19 cellular contexts compared by ENCODE assay signal in the genomic region with DNA sequence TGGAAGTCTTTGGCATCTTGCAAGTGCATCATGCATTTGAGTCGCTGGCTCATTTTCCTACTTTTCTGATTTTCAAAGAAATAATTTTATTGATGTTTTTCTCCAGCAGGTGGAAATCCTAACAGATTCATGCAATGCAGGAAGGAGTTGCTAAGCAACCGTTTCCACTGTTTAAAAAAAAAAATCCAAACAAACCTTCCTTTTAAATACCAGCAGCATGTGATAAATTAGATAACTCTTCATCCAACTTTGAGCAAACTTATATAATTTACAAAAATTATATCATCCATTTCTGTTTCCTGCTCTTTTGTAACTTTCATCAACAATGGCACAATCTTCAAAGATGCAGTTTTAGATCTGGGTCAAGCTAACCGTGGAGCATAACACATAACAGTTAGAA.
"Had no signal": no experiment of that assay in that cellular context is flagged by ENCODE, and none has a peak within 500 bp of the region (broad histone marks: within the 10 kb centered on the region; RNA-seq: fewer than 3 reads in every experiment).

No MANE protein-coding gene starts in this region.

- H3K9me3 Mint-ChIP-seq: activated naive CD4-positive, alpha-beta T cell treated with anti-CD3 and anti-CD28 coated beads for 36 hours; activated naive CD8-positive, alpha-beta T cell treated with anti-CD3 and anti-CD28 coated beads, Interleukin-2, amount 50 U/mL, for 24 hours; activated T-helper 2 cell treated with anti-CD3 and anti-CD28 coated beads, Interferon-gamma antibody, Interleukin-2, Interleukin-4, amounts not matched to agents 10 μg/mL and 5 μg/mL and 100 μg/mL, durations not matched to agents 14 hours and 24 hours and 36 hours; neural crest cell; stimulated activated naive CD8-positive, alpha-beta T cell treated with anti-CD3 and anti-CD28 coated beads, Interleukin-15, Interleukin-2, amounts not matched to agents 100 ng/mL and 50 ng/mL, for 24 hours had no signal

- H3K9me3 ChIP-seq: esophagus muscularis mucosa, psoas muscle, spleen, upper lobe of left lung had no signal

- H3K4me3 ChIP-seq: esophagus muscularis mucosa, psoas muscle, spleen, upper lobe of left lung had no signal

- H3K27ac ChIP-seq: esophagus muscularis mucosa, psoas muscle, spleen, upper lobe of left lung had no signal

- H3K27me3 ChIP-seq: esophagus muscularis mucosa, spleen, upper lobe of left lung had no signal

- DNase-seq: activated CD4-positive, alpha-beta T cell treated with anti-CD3 and anti-CD28 coated beads, Interleukin-2, amount 50 U/mL, for 4 hours; activated CD4-positive, CD25-positive, alpha-beta regulatory T cell treated with anti-CD3 and anti-CD28 coated beads, Interleukin-2, amount 50 U/mL, for 72 hours; activated naive CD4-positive, alpha-beta T cell treated with anti-CD3 and anti-CD28 coated beads for 36 hours; activated naive CD8-positive, alpha-beta T cell treated with anti-CD3 and anti-CD28 coated beads, Interleukin-2, amount 50 U/mL, for 24 hours; aorta; foreskin fibroblast; glutamatergic neuron; hypothalamus; left ventricle myocardium superior; mesendoderm; psoas muscle; spleen; T-helper 9 cell; upper lobe of left lung had no signal

- H3K27me3 Mint-ChIP-seq: activated naive CD8-positive, alpha-beta T cell treated with anti-CD3 and anti-CD28 coated beads, Interleukin-2, amount 50 U/mL, for 24 hours; stimulated activated naive CD8-positive, alpha-beta T cell treated with anti-CD3 and anti-CD28 coated beads, Interleukin-15, Interleukin-2, amounts not matched to agents 100 ng/mL and 50 ng/mL, for 24 hours had no signal

- H3K4me1 Mint-ChIP-seq: activated naive CD8-positive, alpha-beta T cell treated with anti-CD3 and anti-CD28 coated beads, Interleukin-2, amount 50 U/mL, for 24 hours; neural crest cell had no signal

- H3K36me3 ChIP-seq: esophagus muscularis mucosa, spleen, upper lobe of left lung had no signal

- H3K27ac Mint-ChIP-seq: activated naive CD4-positive, alpha-beta T cell treated with anti-CD3 and anti-CD28 coated beads for 36 hours; activated naive CD8-positive, alpha-beta T cell treated with anti-CD3 and anti-CD28 coated beads, Interleukin-2, amount 50 U/mL, for 24 hours; activated T-helper 2 cell treated with anti-CD3 and anti-CD28 coated beads, Interferon-gamma antibody, Interleukin-2, Interleukin-4, amounts not matched to agents 10 μg/mL and 5 μg/mL and 100 μg/mL, durations not matched to agents 14 hours and 24 hours and 36 hours; stimulated activated naive CD8-positive, alpha-beta T cell treated with anti-CD3 and anti-CD28 coated beads, Interleukin-15, Interleukin-2, amounts not matched to agents 100 ng/mL and 50 ng/mL, for 24 hours had no signal

- ATAC-seq: activated naive CD8-positive, alpha-beta T cell treated with anti-CD3 and anti-CD28 coated beads, Interleukin-2, amount 50 U/mL, for 24 hours; left ventricle myocardium superior; psoas muscle; sciatic nerve had no signal

- H3K4me3 Mint-ChIP-seq: activated naive CD4-positive, alpha-beta T cell treated with anti-CD3 and anti-CD28 coated beads for 36 hours; activated naive CD8-positive, alpha-beta T cell treated with anti-CD3 and anti-CD28 coated beads, Interleukin-2, amount 50 U/mL, for 24 hours; neural crest cell; stimulated activated naive CD8-positive, alpha-beta T cell treated with anti-CD3 and anti-CD28 coated beads, Interleukin-15, Interleukin-2, amounts not matched to agents 100 ng/mL and 50 ng/mL, for 24 hours had no signal

- H3K4me1 ChIP-seq: psoas muscle, spleen, upper lobe of left lung had no signal
